ENCODE assay signal across 4 cellular contexts in the genomic region with DNA sequence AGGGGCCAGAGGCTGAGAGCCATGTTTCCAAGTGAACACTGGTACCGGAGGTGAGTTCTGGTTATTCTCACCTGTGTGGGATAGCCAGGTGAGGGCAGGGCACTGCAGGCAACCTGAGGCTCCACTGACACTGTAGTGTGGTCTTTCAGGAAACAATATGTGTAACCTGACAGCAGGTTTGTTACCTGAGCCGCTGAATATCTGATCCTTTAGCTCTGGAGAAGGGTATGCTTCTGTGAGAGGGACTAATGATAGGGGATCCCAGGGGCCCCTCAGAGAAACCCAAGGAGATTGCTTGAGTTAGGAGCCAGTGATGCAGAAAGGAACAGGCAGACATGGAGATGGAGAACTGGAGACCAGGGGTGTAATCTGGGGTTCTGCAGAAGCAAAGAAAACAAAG. TPM values are rescaled to one million over a fixed set of nuclear protein-coding genes. Genes with fewer than 3 reads are reported as not detected.
"Had no signal": no experiment of that assay in that cellular context is flagged by ENCODE, and none has a peak within 500 bp of the region (broad histone marks: within the 10 kb centered on the region; RNA-seq: fewer than 3 reads in every experiment).

TSS of gene STRC (minus strand) at position 101 of the 400 bp plus-strand sequence. CDS start at position 23, 78 bp downstream.

RNA-seq across cellular contexts. Expression of gene STRC, which starts in this region (rescaled TPM):
- total RNA-seq: Right ventricle myocardium inferior, Right ventricle myocardium superior, RPMI7951, SJSA1 had no signal
